ENCODE assay signal across 8 cellular contexts in genomic region chr18:69636529-69637301, GRCh38.
DNase-seq lines count a peak whose midpoint lies in the region; ATAC-seq and TF ChIP-seq lines count a peak whose summit lies in the region.

No MANE protein-coding gene starts in this region.

- no peaks in the 10 kb centered on the region for H3K36me3 ChIP-seq in BJ (ENCODE audit: control insufficient read depth, insufficient read depth, low read length)

- TF ChIP-seq CTCF in BJ (IDR thresholded peaks at IDR 0.05; ENCODE audit: insufficient read depth, low read depth, low read length): peak; percentile 20; the same call in 1 of the 2 replicates
- no peak for TF ChIP-seq CTCF in lower leg skin (IDR thresholded peaks at IDR 0.05)

- CTCF ChIA-PET in BJ (lab: Yijun Ruan, JAX): no interaction called here

- ATAC-seq in GM18907 (IDR thresholded peaks at IDR 0.05; ENCODE audit: unreplicated experiment) (peak; percentile 67), HG03520 (IDR thresholded peaks at IDR 0.05; ENCODE audit: unreplicated experiment) (peak; percentile 60), GM19324 (IDR thresholded peaks at IDR 0.05; ENCODE audit: low FRiP score, unreplicated experiment) (no peak)

- 78 to 82% methylated on average over 6 of the region's 6 CpGs for WGBS in lower leg skin, 2 donors

- H3K4me3 ChIP-seq in BJ (ENCODE audit: low read depth, low read length): no peak overlapping the region
- H3K4me3 ChIP-seq in lower leg skin (ENCODE audit: low read depth, poor library complexity, severe bottlenecking): no peak overlapping the region

- H3K27me3 ChIP-seq in BJ (ENCODE audit: control insufficient read depth, insufficient read depth, low read length): no peaks in the 10 kb centered on the region

- no peak for DNase-seq in BJ (ENCODE audit: low read depth)
- peak; percentile 6 for DNase-seq in effector CD8-positive, alpha-beta T cell (lab: John Stamatoyannopoulos, UW)
- no peak for DNase-seq in cerebellar cortex (ENCODE audit: low spot score)
- no peak for DNase-seq in lower leg skin (ENCODE audit: low spot score in 2 of 2)
- no peak for DNase-seq in pons (ENCODE audit: low spot score)

- intact Hi-C loops in lower leg skin (cut with DNase I; ENCODE audit: low total_unique reads): no loop called here

- TF ChIP-seq POLR2A in lower leg skin (IDR thresholded peaks at IDR 0.05): no peak

- POLR2A ChIA-PET in BJ (lab: Charles Lee): no interaction called here
